Comparison of ENCODE assay signal across 12 cellular contexts in the genomic region with DNA sequence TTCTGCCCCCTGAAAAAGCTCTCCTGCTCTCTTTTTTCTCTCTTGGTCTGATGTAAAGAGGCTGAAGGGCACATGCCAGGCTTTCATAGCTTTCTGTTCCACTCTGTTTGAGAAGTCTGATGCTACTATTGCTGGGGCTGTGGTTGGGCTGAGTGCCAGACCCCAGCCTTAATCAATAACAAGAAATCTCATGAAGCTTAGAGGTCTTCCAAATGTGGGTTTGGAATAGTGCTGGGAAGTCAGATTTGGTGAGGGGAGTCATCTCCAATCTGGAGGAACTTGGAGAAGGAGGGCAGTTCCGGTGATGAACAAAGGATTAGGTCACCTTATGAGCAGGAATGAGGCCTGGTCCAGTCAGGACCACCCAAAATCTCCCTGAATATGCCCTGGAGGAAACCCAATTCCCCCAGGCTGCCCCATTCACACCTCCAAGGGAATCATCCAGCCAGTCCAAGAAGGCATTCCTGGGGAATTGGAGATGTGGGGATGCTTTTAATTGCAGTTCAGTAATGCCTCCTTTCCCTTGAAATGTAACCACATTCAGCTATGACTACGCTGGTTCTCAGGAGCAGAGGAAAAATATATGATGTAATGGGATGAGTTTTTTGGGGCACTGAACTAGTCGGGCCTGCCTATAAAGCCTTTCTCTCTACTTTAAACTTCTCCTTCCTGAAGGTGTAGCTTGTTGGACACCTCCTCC.
DNase-seq lines count a peak whose midpoint lies in the region; ATAC-seq and TF ChIP-seq lines count a peak whose summit lies in the region.
"Had no signal": no experiment of that assay in that cellular context is flagged by ENCODE, and none has a peak within 500 bp of the region (broad histone marks: within the 10 kb centered on the region; RNA-seq: fewer than 3 reads in every experiment).

No MANE protein-coding gene starts in this region.

- no peaks in the 10 kb centered on the region for H3K27me3 ChIP-seq in CD8-positive, alpha-beta T cell (ENCODE audit: insufficient read depth, low read length)
- H3K27me3 ChIP-seq: BLaER1 had no signal

- no peak overlapping the region for H3K4me3 Mint-ChIP-seq in endothelial cell (ENCODE audit: unreplicated experiment)
- H3K4me3 Mint-ChIP-seq in osteocyte (ENCODE audit: unreplicated experiment), result no peak overlapping the region
- no peak overlapping the region for H3K4me3 Mint-ChIP-seq in CD8-positive, alpha-beta T cell

- POLR2A ChIA-PET in CD8-positive, alpha-beta T cell (lab: Charles Lee), result no interaction called here

- intact Hi-C loops in CD8-positive, alpha-beta T cell (cut with DNase I, micrococcal nuclease), result no loop called here

- H3K9me3 Mint-ChIP-seq in endothelial cell (ENCODE audit: unreplicated experiment) (no peaks in the 10 kb centered on the region), osteocyte (ENCODE audit: unreplicated experiment) (no peaks in the 10 kb centered on the region)
- no peaks in the 10 kb centered on the region for H3K9me3 Mint-ChIP-seq in CD8-positive, alpha-beta T cell

- H3K27ac Mint-ChIP-seq in endothelial cell (ENCODE audit: unreplicated experiment) (peak overlapping the region; percentile 70), osteocyte (ENCODE audit: unreplicated experiment) (peak overlapping the region; percentile 81)
- H3K27ac Mint-ChIP-seq in CD8-positive, alpha-beta T cell, result no peak overlapping the region

- H3K27me3 Mint-ChIP-seq in endothelial cell (ENCODE audit: unreplicated experiment) (no peaks in the 10 kb centered on the region), osteocyte (ENCODE audit: unreplicated experiment) (no peaks in the 10 kb centered on the region)
- H3K27me3 Mint-ChIP-seq in CD8-positive, alpha-beta T cell (ENCODE audit: low read depth), result peaks cover 12% of the 10 kb centered on the region

- no peak overlapping the region for H3K27ac ChIP-seq in CD8-positive, alpha-beta T cell (ENCODE audit: low read depth, low read length)
- H3K27ac ChIP-seq: BLaER1, parathyroid adenoma had no signal

- H3K36me3 ChIP-seq in CD8-positive, alpha-beta T cell (ENCODE audit: insufficient read depth, low read length), result no peaks in the 10 kb centered on the region
- H3K36me3 ChIP-seq: BLaER1 had no signal

- no peaks in the 10 kb centered on the region for H3K4me1 ChIP-seq in CD8-positive, alpha-beta T cell (ENCODE audit: insufficient read depth, low read length)
- H3K4me1 ChIP-seq: parathyroid adenoma had no signal

- H3K4me1 Mint-ChIP-seq in endothelial cell (ENCODE audit: unreplicated experiment), result peaks cover 61% of the 10 kb centered on the region
- H3K4me1 Mint-ChIP-seq in osteocyte (ENCODE audit: unreplicated experiment), result peaks cover 96% of the 10 kb centered on the region
- H3K4me1 Mint-ChIP-seq in CD8-positive, alpha-beta T cell (ENCODE audit: low read depth), result peaks cover 4% of the 10 kb centered on the region

- DNase-seq in AG20443 (ENCODE audit: low spot score) (peak; percentile 53), HT1080 (ENCODE audit: low read depth) (peak; percentile 72), endothelial cell (ENCODE audit: low spot score) (no peak), osteocyte (ENCODE audit: extremely low spot score, unreplicated experiment) (no peak), DMS153 (lab: John Stamatoyannopoulos, UW) (no peak), NCI-H1092 (lab: John Stamatoyannopoulos, UW) (no peak), HPDE6-E6E7 (ENCODE audit: extremely low spot score) (no peak)
- no peak for DNase-seq in CD8-positive, alpha-beta T cell
- DNase-seq: NCI-H1417 treated with DMSO at 0.1 percent for 48 hours; stimulated activated CD8-positive, alpha-beta memory T cell treated with anti-CD3 and anti-CD28 coated beads, Interleukin-4, amount 100 ng/mL, for 48 hours had no signal

- H3K4me3 ChIP-seq in CD8-positive, alpha-beta T cell (ENCODE audit: low read depth, low read length), result no peak overlapping the region
- H3K4me3 ChIP-seq: BLaER1 had no signal

- no peak for TF ChIP-seq CTCF in endothelial cell (IDR thresholded peaks at IDR 0.05; ENCODE audit: unreplicated experiment)
- no peak for TF ChIP-seq CTCF in osteocyte (IDR thresholded peaks at IDR 0.05)
- TF ChIP-seq CTCF in CD8-positive, alpha-beta T cell (IDR thresholded peaks at IDR 0.05), result no peak

- no peaks in the 10 kb centered on the region for H3K9me3 ChIP-seq in CD8-positive, alpha-beta T cell (ENCODE audit: low read length)
- H3K9me3 ChIP-seq: BLaER1 had no signal

- H3K36me3 Mint-ChIP-seq in endothelial cell (ENCODE audit: low read depth, unreplicated experiment) (peaks cover 36% of the 10 kb centered on the region), osteocyte (ENCODE audit: unreplicated experiment) (peaks cover 32% of the 10 kb centered on the region)
- H3K36me3 Mint-ChIP-seq in CD8-positive, alpha-beta T cell, result no peaks in the 10 kb centered on the region

- CTCF ChIA-PET in CD8-positive, alpha-beta T cell (lab: Charles Lee), result interaction anchor here (1.3 kb wide), 1 partner anchor 45 kb away, joined by 3 read pairs; no protein-coding TSS in a partner anchor

- no peak for ATAC-seq in CD8-positive, alpha-beta T cell

Comparison
In these comparisons a context has a peak if more than half of its experiments do, and no peak if none do; other contexts are left out.
1. DNase-seq: peak in AG20443 (single experiment) and HT1080 (single experiment); none in endothelial cell (single experiment), osteocyte (single experiment), DMS153 (single experiment), CD8-positive, alpha-beta T cell (0 of 7), NCI-H1092 (single experiment) and HPDE6-E6E7 (single experiment).